35 cellular contexts compared by ENCODE assay signal in the genomic region with DNA sequence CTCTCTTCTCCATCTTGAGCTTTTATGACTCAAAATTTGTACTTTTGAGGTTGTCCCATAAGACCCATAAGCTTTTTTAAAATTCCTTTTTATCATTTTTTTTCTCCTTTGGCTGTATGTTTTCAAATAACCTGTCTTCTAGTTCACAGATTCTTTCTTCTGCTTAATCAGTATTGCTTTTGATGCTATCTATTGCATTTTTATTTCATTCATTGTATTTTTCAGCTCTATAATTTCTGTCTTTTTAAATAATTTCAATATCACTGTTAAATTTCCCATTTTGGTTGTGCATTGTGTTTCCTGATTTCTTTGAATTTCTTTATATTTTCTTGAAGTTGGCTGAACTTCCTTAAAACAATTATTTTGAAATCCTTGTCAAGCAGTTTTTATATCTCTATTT. TPM values are rescaled to one million over a fixed set of nuclear protein-coding genes. Genes with fewer than 3 reads are reported as not detected.
"Had no signal": no experiment of that assay in that cellular context is flagged by ENCODE, and none has a peak within 500 bp of the region (broad histone marks: within the 10 kb centered on the region; RNA-seq: fewer than 3 reads in every experiment).

No MANE protein-coding gene starts in this region.

- H3K4me1 ChIP-seq: adrenal gland, breast epithelium had no signal

- FAIRE-seq: astrocyte, TTC549 had no signal

- DNase-seq: activated B cell treated with CpG ODN at 0.5 μM for 24 hours; activated CD4-positive, alpha-beta memory T cell treated with anti-CD3 and anti-CD28 coated beads for 36 hours; activated CD4-positive, alpha-beta T cell treated with anti-CD3 and anti-CD28 coated beads for 4 hours; activated CD4-positive, alpha-beta T cell treated with anti-CD3 and anti-CD28 coated beads, Interleukin-2, amount 10 ng/mL, durations not matched to agents 24 days and 14 days; activated CD4-positive, alpha-beta T cell treated with anti-CD3 and anti-CD28 coated beads, Interleukin-2, amount 50 U/mL, for 1 hour; activated CD4-positive, alpha-beta T cell treated with anti-CD3 and anti-CD28 coated beads, Interleukin-2, amount 50 U/mL, for 4 hours; activated CD4-positive, CD25-positive, alpha-beta regulatory T cell treated with anti-CD3 and anti-CD28 coated beads, Interleukin-2, amount 50 U/mL, for 72 hours; activated CD8-positive, alpha-beta memory T cell treated with anti-CD3 and anti-CD28 coated beads, Interleukin-2, amount 50 U/mL, for 4 hours; activated CD8-positive, alpha-beta T cell treated with anti-CD3 and anti-CD28 coated beads for 36 hours; activated effector memory CD4-positive, alpha-beta T cell treated with anti-CD3 and anti-CD28 coated beads, Interleukin-2, amount 50 U/mL, for 16 hours; activated gamma-delta T cell treated with Interleukin-2 at 50 U/mL for 16 hours; activated naive CD4-positive, alpha-beta T cell; activated naive CD4-positive, alpha-beta T cell treated with anti-CD3 and anti-CD28 coated beads for 36 hours; activated naive CD4-positive, alpha-beta T cell treated with anti-CD3 and anti-CD28 coated beads, Interleukin-2, amount 50 U/mL, for 16 hours; activated naive CD8-positive, alpha-beta T cell treated with anti-CD3 and anti-CD28 coated beads for 36 hours; activated T-cell treated with anti-CD3 and anti-CD28 coated beads for 4 hours; activated T-cell treated with anti-CD3 and anti-CD28 coated beads, Interleukin-2, amount 50 U/mL, for 1 hour; activated T-cell treated with anti-CD3 and anti-CD28 coated beads, Interleukin-2, amount 50 U/mL, for 4 hours; activated T-cell treated with anti-CD3 and anti-CD28 coated beads, Interleukin-2, amount 50 U/mL, for 72 hours; adrenal gland; amniotic stem cell; aorta; body of pancreas; brain microvascular endothelial cell; central memory CD4-positive, alpha-beta T cell; T-helper 2 cell; T-helper 9 cell had no signal

- H3K27me3 ChIP-seq: adrenal gland, body of pancreas, brain microvascular endothelial cell, breast epithelium had no signal

- H3K9me3 ChIP-seq: body of pancreas, breast epithelium had no signal

- H3K4me3 ChIP-seq: adrenal gland, body of pancreas, breast epithelium had no signal

- ATAC-seq: activated CD8-positive, alpha-beta T cell treated with anti-CD3 and anti-CD28 coated beads for 36 hours; activated naive CD4-positive, alpha-beta T cell treated with anti-CD3 and anti-CD28 coated beads, Interleukin-2, amount 50 U/mL, for 72 hours; activated T-cell treated with anti-CD3 and anti-CD28 coated beads, Interleukin-2, amount 50 U/mL, for 4 hours; activated T-cell treated with anti-CD3 and anti-CD28 coated beads, Interleukin-2, amount 50 U/mL, for 72 hours; activated T-helper 17 cell treated with anti-CD3 and anti-CD28 coated beads, Interleukin-2, amount 50 U/mL, for 72 hours; body of pancreas had no signal

- H3K27ac ChIP-seq: adrenal gland, body of pancreas, brain microvascular endothelial cell, breast epithelium had no signal

- H3K36me3 ChIP-seq: adrenal gland, brain microvascular endothelial cell, breast epithelium had no signal

RNA-seq across cellular contexts. Expression of a gene that starts 4.8 kb away (rescaled TPM):
- total RNA-seq: activated B cell treated with CpG ODN at 0.5 μM for 24 hours; activated CD4-positive, alpha-beta memory T cell treated with anti-CD3 and anti-CD28 coated beads for 36 hours; activated CD4-positive, alpha-beta T cell treated with anti-CD3 and anti-CD28 coated beads, Interleukin-2, amount 10 ng/mL, durations not matched to agents 24 days and 14 days; activated CD8-positive, alpha-beta memory T cell treated with anti-CD3 and anti-CD28 coated beads for 36 hours; activated naive CD4-positive, alpha-beta T cell treated with anti-CD3 and anti-CD28 coated beads for 36 hours; activated naive CD4-positive, alpha-beta T cell treated with anti-CD3 and anti-CD28 coated beads, Interleukin-2, amount 50 U/mL, for 72 hours; activated naive CD8-positive, alpha-beta T cell treated with anti-CD3 and anti-CD28 coated beads for 36 hours; activated T-cell treated with anti-CD3 and anti-CD28 coated beads, Interleukin-2, amount 50 U/mL, for 4 hours; activated T-helper 1 cell treated with anti-CD3 and anti-CD28 coated beads, Interleukin-12 subunit alpha, Interleukin-12 subunit beta, Interleukin-2, Interleukin-4 antibody, amounts not matched to agents 30 ng/mL and 10 ng/mL and 1 ng/mL, durations not matched to agents 14 hours and 24 hours and 36 hours; adrenal gland; aorta; cardiac septum had no signal
